In the genomic region with DNA sequence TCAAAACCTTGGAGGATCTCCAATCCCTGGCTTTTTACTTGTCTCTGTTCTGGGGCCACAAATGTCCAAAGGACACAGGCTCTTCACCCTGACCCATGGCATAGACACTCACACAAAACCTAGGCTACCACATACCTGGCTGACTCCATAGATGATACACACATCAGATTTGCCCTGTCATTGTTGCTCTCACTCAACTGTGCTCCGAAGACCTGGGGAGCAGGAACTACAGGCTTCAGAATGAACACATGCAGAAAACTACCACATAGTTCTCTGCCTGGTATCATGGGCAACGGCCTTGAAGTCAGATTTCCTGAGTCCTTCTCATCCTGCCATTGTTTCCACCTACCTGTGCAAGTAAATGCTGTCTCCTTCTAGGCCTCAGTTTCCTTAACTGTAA, we compare ENCODE assay signal across 22 cellular contexts.
"Had no signal": no experiment of that assay in that cellular context is flagged by ENCODE, and none has a peak within 500 bp of the region (broad histone marks: within the 10 kb centered on the region; RNA-seq: fewer than 3 reads in every experiment).

No MANE protein-coding gene starts in this region.

- DNase-seq: colonic mucosa; cortex of kidney; dermis blood vessel endothelial cell; dorsolateral prefrontal cortex; effector CD4-positive, alpha-beta T cell; effector CD8-positive, alpha-beta T cell; effector memory CD4-positive, alpha-beta T cell; effector memory CD8-positive, alpha-beta T cell; endodermal cell; erythroblast; esophagus squamous epithelium; foreskin fibroblast; foreskin keratinocyte; foreskin melanocyte; gastrocnemius medialis; glutamatergic neuron; head of caudate nucleus; heart right ventricle had no signal

- H3K27me3 ChIP-seq: colonic mucosa, esophagus muscularis mucosa, esophagus squamous epithelium, foreskin keratinocyte, gastroesophageal sphincter, heart right ventricle had no signal

- H3K36me3 ChIP-seq: colonic mucosa, esophagus muscularis mucosa, esophagus squamous epithelium, gastrocnemius medialis, gastroesophageal sphincter, heart right ventricle had no signal

- H3K4me1 ChIP-seq: colonic mucosa, esophagus muscularis mucosa, esophagus squamous epithelium, foreskin keratinocyte, gastrocnemius medialis, gastroesophageal sphincter, heart right ventricle had no signal

- H3K27ac ChIP-seq: colonic mucosa, coronary artery, dorsolateral prefrontal cortex, epithelial cell of prostate, esophagus muscularis mucosa, esophagus squamous epithelium, foreskin keratinocyte, gastrocnemius medialis, gastroesophageal sphincter, heart right ventricle had no signal

- H3K9me3 ChIP-seq: colonic mucosa, gastrocnemius medialis had no signal

- ATAC-seq: effector memory CD8-positive, alpha-beta T cell; foreskin keratinocyte; gastrocnemius medialis; gastroesophageal sphincter; heart right ventricle had no signal

- H3K4me3 ChIP-seq: colonic mucosa, coronary artery, dorsolateral prefrontal cortex, esophagus muscularis mucosa, esophagus squamous epithelium, gastrocnemius medialis, gastroesophageal sphincter, heart right ventricle had no signal
